Comparison of ENCODE assay signal across 12 cellular contexts in the genomic region with DNA sequence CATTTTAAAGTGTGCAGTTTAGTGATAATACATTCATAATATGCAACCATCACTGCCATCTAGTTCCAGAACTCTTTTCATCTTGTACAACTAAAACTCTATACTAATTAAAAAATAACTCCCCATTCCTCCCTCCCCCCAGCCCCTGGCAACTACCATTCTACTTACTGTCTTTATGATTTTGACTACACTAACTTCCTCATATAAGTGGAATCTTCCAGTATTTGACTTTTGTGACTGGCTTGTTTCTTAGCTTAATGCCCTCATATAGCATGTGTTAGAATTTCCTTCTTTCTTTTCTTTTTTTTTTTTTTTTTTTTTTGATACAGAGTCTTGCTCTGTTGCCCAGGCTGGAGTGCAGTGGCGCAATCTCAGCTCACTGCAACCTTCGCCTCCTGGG. TPM values are rescaled to one million over a fixed set of nuclear protein-coding genes. Genes with fewer than 3 reads are reported as not detected.
DNase-seq lines count a peak whose midpoint lies in the region; ATAC-seq and TF ChIP-seq lines count a peak whose summit lies in the region.
"Had no signal": no experiment of that assay in that cellular context is flagged by ENCODE, and none has a peak within 500 bp of the region (broad histone marks: within the 10 kb centered on the region; RNA-seq: fewer than 3 reads in every experiment).

No MANE protein-coding gene starts in this region.

- H3K27ac ChIP-seq in BLaER1 treated with 17β-estradiol and CSF1 and Interleukin-3, amounts not matched to agents 10 nM and 100 nM, result 0 out of 22 replicates have a peak overlapping the region, but pooled peaks of 1 of the 11 experiments have one; percentile 99
- H3K27ac ChIP-seq in DOHH2 (ENCODE audit: low read depth, low read length) (no peak overlapping the region), lower lobe of right lung (peak overlapping the region; percentile 96)

- intact Hi-C loops in lower lobe of right lung (cut with DNase I), result loop anchor here (5.0 kb wide), 1 partner anchor 214 kb away; no protein-coding TSS in a partner anchor

- H3K27me3 ChIP-seq in BLaER1 treated with 17β-estradiol and CSF1 and Interleukin-3, amounts not matched to agents 10 nM and 100 nM, result no peaks in the 10 kb centered on the region
- H3K27me3 ChIP-seq in DOHH2 (ENCODE audit: control insufficient read depth, low read length) (no peaks in the 10 kb centered on the region), lower lobe of right lung (ENCODE audit: low read depth) (no peaks in the 10 kb centered on the region)
- H3K27me3 ChIP-seq: heart right ventricle, uterus had no signal

- TF ChIP-seq CTCF in DOHH2 (IDR thresholded peaks at IDR 0.05; ENCODE audit: low read depth, low read length, poor library complexity, severe bottlenecking), result no peak
- TF ChIP-seq CTCF in lower lobe of right lung (IDR thresholded peaks at IDR 0.05), result no peak
- TF ChIP-seq CTCF in GM13977 (IDR thresholded peaks at IDR 0.05; ENCODE audit: extremely low read depth, insufficient read depth, missing control alignments), result no peak

- peak overlapping the region in 1 of 2 donors; percentile 100 for H3K27ac Mint-ChIP-seq in T-cell

- ATAC-seq in T-cell (replicated peaks in 1 of 4) (no peak), lower lobe of right lung (no peak), GM19324 (IDR thresholded peaks at IDR 0.05; ENCODE audit: low FRiP score, unreplicated experiment) (no peak), HG03457 (IDR thresholded peaks at IDR 0.05; ENCODE audit: unreplicated experiment) (no peak)

- no peaks in the 10 kb centered on the region for H3K9me3 Mint-ChIP-seq in T-cell

- POLR2A ChIA-PET in T-cell (lab: Charles Lee), result interaction anchor here (0.6 kb wide), 3 partner anchors 43 to 422 kb away, joined by 3 to 7 read pairs (median 4); no protein-coding TSS in a partner anchor

- peaks cover 43 to 58% (median 51%) of the 10 kb centered on the region in 3 donors for H3K4me1 Mint-ChIP-seq in T-cell

- H3K4me2 ChIP-seq in BLaER1 treated with 17β-estradiol and CSF1 and Interleukin-3, amounts not matched to agents 10 nM and 100 nM, result peak overlapping the region in 10 of 11 experiments; percentile 82 to 95 (median 90); a peak in 17 of 22 replicates
- H3K4me2 ChIP-seq in DOHH2 (ENCODE audit: low read length), result peak overlapping the region; percentile 58

- peak overlapping the region in 3 of 11 experiments; percentile 93 to 96 (median 96); a peak in 4 of 22 replicates for H3K9ac ChIP-seq in BLaER1 treated with 17β-estradiol and CSF1 and Interleukin-3, amounts not matched to agents 10 nM and 100 nM

- H3K9me3 ChIP-seq in BLaER1 treated with 17β-estradiol and CSF1 and Interleukin-3, amounts not matched to agents 10 nM and 100 nM (replicated peaks in 1 of 11), result no peaks in the 10 kb centered on the region
- no peaks in the 10 kb centered on the region for H3K9me3 ChIP-seq in DOHH2 (ENCODE audit: control insufficient read depth, insufficient read depth, low read length)
- H3K9me3 ChIP-seq in lower lobe of right lung, result no peaks in the 10 kb centered on the region
- H3K9me3 ChIP-seq: heart right ventricle, uterus had no signal

- H3K27me3 Mint-ChIP-seq in T-cell, result no peaks in the 10 kb centered on the region

- in situ Hi-C loops in GM13977 (cut with MboI; ENCODE audit: low pct_unique_long_range_greater_than_20kb, low sequenced_read_pairs, unreplicated experiment), result loop anchor here (10.0 kb wide), 1 partner anchor 217 kb away; a partner anchor contains a TSS

- DNase-seq in T-cell (no peak), lower lobe of right lung (no peak), GM13977 (ENCODE audit: low spot score) (no peak), NCI-H146 (lab: John Stamatoyannopoulos, UW) (no peak)
- DNase-seq: activated gamma-delta T cell treated with Interleukin-2 at 50 U/mL for 16 hours, heart right ventricle, NCI-H1694 treated with DMSO at 0.1 percent for 48 hours, uterus had no signal

- peaks cover 43 to 52% (median 44%) of the 10 kb centered on the region in 10 experiments for H3K4me1 ChIP-seq in BLaER1 treated with 17β-estradiol and CSF1 and Interleukin-3, amounts not matched to agents 10 nM and 100 nM
- H3K4me1 ChIP-seq in DOHH2 (ENCODE audit: control insufficient read depth, low read length) (peaks cover 41% of the 10 kb centered on the region), lower lobe of right lung (peaks cover 29% of the 10 kb centered on the region)

- H3K4me3 ChIP-seq in BLaER1 treated with 17β-estradiol and CSF1 and Interleukin-3, amounts not matched to agents 10 nM and 100 nM, result peak overlapping the region in 2 of 10 experiments; percentile 78 to 96; a peak in 4 of 20 replicates
- H3K4me3 ChIP-seq in DOHH2 (ENCODE audit: low read length), result peak overlapping the region; percentile 81
- H3K4me3 ChIP-seq in lower lobe of right lung, result no peak overlapping the region

- CTCF ChIA-PET in T-cell (lab: Charles Lee), result interaction anchor here (0.5 to 0.7 kb wide), 3 partner anchors 9 to 174 kb away, joined by 4 to 5 read pairs (median 4); no protein-coding TSS in a partner anchor

- H3F3A ChIP-seq in DOHH2 (ENCODE audit: control insufficient read depth, insufficient read depth), result no peaks in the 10 kb centered on the region

- H3K9me2 ChIP-seq in DOHH2 (replicated peaks; ENCODE audit: control insufficient read depth, low read length), result no peaks in the 10 kb centered on the region

- peaks cover 4% of the 10 kb centered on the region for H3K36me3 Mint-ChIP-seq in T-cell

- H3K79me2 ChIP-seq in DOHH2 (ENCODE audit: control insufficient read depth, low read length), result peaks cover 42% of the 10 kb centered on the region

- H3K36me3 ChIP-seq in BLaER1 treated with 17β-estradiol and CSF1 and Interleukin-3, amounts not matched to agents 10 nM and 100 nM, result peaks cover 3 to 17% (median 11%) of the 10 kb centered on the region in 11 experiments; a peak in 13 of 22 replicates
- H3K36me3 ChIP-seq in DOHH2 (ENCODE audit: control insufficient read depth, low read length) (peaks cover 14% of the 10 kb centered on the region), lower lobe of right lung (no peaks in the 10 kb centered on the region)
- H3K36me3 ChIP-seq: uterus had no signal

- peak overlapping the region; percentile 53 to 98 (median 95) for H3K4me3 Mint-ChIP-seq in T-cell

- H4K20me1 ChIP-seq in BLaER1 treated with 17β-estradiol and CSF1 and Interleukin-3, amounts not matched to agents 10 nM and 100 nM, result peaks cover 0 to 29% (median 13%) of the 10 kb centered on the region in 11 experiments; a peak in 9 of 22 replicates
- no peaks in the 10 kb centered on the region for H4K20me1 ChIP-seq in DOHH2 (ENCODE audit: control insufficient read depth, insufficient read depth, low read depth, low read length)

RNA-seq across cellular contexts. Expression of a gene that starts 1.4 kb away (rescaled TPM):
- total RNA-seq in T-cell (10 to 100 TPM; 32.5 to 42.0 (median 37.6) TPM), lower lobe of right lung (30.4 TPM)

RNA-seq across cellular contexts. Expression of a gene that starts 25.4 kb away (rescaled TPM):
- total RNA-seq in T-cell (10 to 100 TPM; 25.9 to 40.9 (median 38.8) TPM), lower lobe of right lung (77.4 TPM)
